Comparison of ENCODE assay signal across 22 cellular contexts in genomic region chr11:34223907-34224306, GRCh38.
"Had no signal": no experiment of that assay in that cellular context is flagged by ENCODE, and none has a peak within 500 bp of the region (broad histone marks: within the 10 kb centered on the region; RNA-seq: fewer than 3 reads in every experiment).

No MANE protein-coding gene starts in this region.

- H3K27ac Mint-ChIP-seq: endodermal cell; stimulated activated naive CD8-positive, alpha-beta T cell treated with anti-CD3 and anti-CD28 coated beads, Interleukin-15, Interleukin-2, amounts not matched to agents 100 ng/mL and 50 ng/mL, for 24 hours had no signal

- H3K27me3 ChIP-seq: colonic mucosa, pancreas, testis, tibial nerve, upper lobe of right lung, vagina had no signal

- ATAC-seq: natural killer cell treated with Interleukin-12 subunit alpha and Interleukin-12 subunit beta and Interleukin-15 and Interleukin-18, amount 100 ng/mL, for 72 hours had no signal

- H3K36me3 Mint-ChIP-seq: natural killer cell treated with Interleukin-12 subunit alpha and Interleukin-12 subunit beta and Interleukin-15 and Interleukin-18, amount 100 ng/mL, for 72 hours had no signal

- H3K36me3 ChIP-seq: colonic mucosa, pancreas, prostate gland, tibial nerve, upper lobe of right lung, vagina had no signal

- H3K9me3 ChIP-seq: colonic mucosa, pancreas, prostate gland, testis, tibial nerve, upper lobe of right lung, vagina had no signal

- H3K4me3 ChIP-seq: colonic mucosa, lung, pancreas, prostate gland, testis, tibial nerve, upper lobe of right lung, vagina had no signal

- FAIRE-seq: endothelial cell of umbilical vein, kidney, pancreas had no signal

- H3K4me3 Mint-ChIP-seq: endodermal cell; natural killer cell treated with Interleukin-12 subunit alpha and Interleukin-12 subunit beta and Interleukin-15 and Interleukin-18, amount 100 ng/mL, for 72 hours; stimulated activated naive CD8-positive, alpha-beta T cell treated with anti-CD3 and anti-CD28 coated beads, Interleukin-15, Interleukin-2, amounts not matched to agents 100 ng/mL and 50 ng/mL, for 24 hours had no signal

- DNase-seq: colonic mucosa; dermis blood vessel endothelial cell; endodermal cell; erythroblast; foreskin keratinocyte; left ventricle myocardium superior; mesenchymal stem cell; midbrain; occipital lobe; pancreas; stimulated activated CD4-positive, alpha-beta T cell treated with anti-CD3 and anti-CD28 coated beads, Interleukin-2, amount 100 ng/mL, for 24 hours; stimulated activated CD4-positive, alpha-beta T cell treated with anti-CD3 and anti-CD28 coated beads, Interleukin-4, amount 100 ng/mL, for 4 hours; upper lobe of right lung had no signal

- H3K27ac ChIP-seq: foreskin keratinocyte, pancreas, prostate gland, upper lobe of right lung, vagina had no signal

- H3K9me3 Mint-ChIP-seq: endodermal cell; natural killer cell treated with Interleukin-12 subunit alpha and Interleukin-12 subunit beta and Interleukin-15 and Interleukin-18, amount 100 ng/mL, for 72 hours; stimulated activated naive CD8-positive, alpha-beta T cell treated with anti-CD3 and anti-CD28 coated beads, Interleukin-15, Interleukin-2, amounts not matched to agents 100 ng/mL and 50 ng/mL, for 24 hours had no signal

- H3K4me1 ChIP-seq: foreskin keratinocyte, pancreas, prostate gland, upper lobe of right lung had no signal
